In genomic region chr14:88535149-88535548, GRCh38 we compare ENCODE assay signal across 12 cellular contexts. TPM values are rescaled to one million over a fixed set of nuclear protein-coding genes. Genes with fewer than 3 reads are reported as not detected.
DNase-seq lines count a peak whose midpoint lies in the region; ATAC-seq and TF ChIP-seq lines count a peak whose summit lies in the region.
"Had no signal": no experiment of that assay in that cellular context is flagged by ENCODE, and none has a peak within 500 bp of the region (broad histone marks: within the 10 kb centered on the region; RNA-seq: fewer than 3 reads in every experiment).

No MANE protein-coding gene starts in this region.

- peaks cover 33% of the 10 kb centered on the region for H3K36me3 Mint-ChIP-seq in neural progenitor cell

- H2AFZ ChIP-seq in neural progenitor cell (replicated peaks), result no peak overlapping the region

- H3K79me2 ChIP-seq in neural progenitor cell (ENCODE audit: low read depth), result peaks cover 22% of the 10 kb centered on the region

- H3K9ac ChIP-seq in neural progenitor cell, result no peak overlapping the region
- H3K9ac ChIP-seq: KMS-11 had no signal

- peaks cover 3% of the 10 kb centered on the region for H3K27me3 Mint-ChIP-seq in neural progenitor cell (ENCODE audit: insufficient read depth, low read depth)

- H3K27me3 ChIP-seq in cardiac muscle cell (no peaks in the 10 kb centered on the region), neural progenitor cell (no peaks in the 10 kb centered on the region)
- H3K27me3 ChIP-seq: vagina had no signal

- no peak overlapping the region for H3K4me3 Mint-ChIP-seq in neural progenitor cell

- no peaks in the 10 kb centered on the region for H3K36me3 ChIP-seq in cardiac muscle cell
- peaks cover 7% of the 10 kb centered on the region for H3K36me3 ChIP-seq in neural progenitor cell

- H3K4me3 ChIP-seq in cardiac muscle cell (no peak overlapping the region), neural progenitor cell (no peak overlapping the region)
- H3K4me3 ChIP-seq: vagina had no signal

- no peaks in the 10 kb centered on the region for H3K4me1 Mint-ChIP-seq in neural progenitor cell

- H3K4me1 ChIP-seq in cardiac muscle cell (ENCODE audit: low read depth), result peaks cover 24% of the 10 kb centered on the region
- no peaks in the 10 kb centered on the region for H3K4me1 ChIP-seq in neural progenitor cell
- H3K4me1 ChIP-seq: vagina had no signal

- no peaks in the 10 kb centered on the region for H3F3A ChIP-seq in neural progenitor cell (ENCODE audit: low read depth)

- H3K4me2 ChIP-seq in neural progenitor cell, result no peak overlapping the region
- H3K4me2 ChIP-seq: KMS-11 had no signal

- DNase-seq in ELF-1 (ENCODE audit: low read depth, low spot score), result peak; percentile 13
- peak; percentile 31 for DNase-seq in HT-29 (ENCODE audit: low spot score)
- peak in 1 of 2 donors; percentile 48 for DNase-seq in cardiac muscle cell (ENCODE audit: low read depth in 1 of 2, low spot score in 1 of 2)
- DNase-seq in neural progenitor cell (ENCODE audit: low spot score), result peak; percentile 46
- DNase-seq in LoVo (ENCODE audit: low spot score), result no peak
- no peak for DNase-seq in NCI-H187 treated with DMSO at 0.1 percent for 48 hours (lab: John Stamatoyannopoulos, UW)
- DNase-seq: cortex of kidney; NK-92 treated with Interleukin-12 subunit alpha and Interleukin-12 subunit beta, amount 100 ng/mL, for 24 hours had no signal

- TF ChIP-seq CTCF in cardiac muscle cell (IDR thresholded peaks at IDR 0.05; ENCODE audit: low read depth, low read length), result no peak
- TF ChIP-seq CTCF in neural progenitor cell (IDR thresholded peaks at IDR 0.05), result peak; percentile 27

- H3K9me3 Mint-ChIP-seq in neural progenitor cell, result peaks cover 11% of the 10 kb centered on the region

- H4K20me1 ChIP-seq in neural progenitor cell (ENCODE audit: low read depth), result peaks cover 2% of the 10 kb centered on the region

- ATAC-seq in HG03521 (IDR thresholded peaks at IDR 0.05; ENCODE audit: unreplicated experiment), result no peak
- no peak for ATAC-seq in GM18858 (IDR thresholded peaks at IDR 0.05; ENCODE audit: unreplicated experiment)

- no peaks in the 10 kb centered on the region for H3K9me3 ChIP-seq in cardiac muscle cell (ENCODE audit: low read depth)
- H3K9me3 ChIP-seq in neural progenitor cell (ENCODE audit: low read depth), result no peaks in the 10 kb centered on the region
- H3K9me3 ChIP-seq: vagina had no signal

- no peak overlapping the region for H3K27ac Mint-ChIP-seq in neural progenitor cell

- H3K27ac ChIP-seq in cardiac muscle cell, result peak overlapping the region; percentile 64
- no peak overlapping the region for H3K27ac ChIP-seq in neural progenitor cell
- H3K27ac ChIP-seq: KMS-11, vagina had no signal

RNA-seq across cellular contexts. Expression of gene PTPN21, which starts 19.7 kb away (rescaled TPM):
- 2.1 and 3.3 TPM in 2 replicates for total RNA-seq in HT-29 (2014; rRNA removed; shearing (Covaris generic))
- 14.7 and 16.7 TPM in 2 replicates for total RNA-seq in cardiac muscle cell
- 12.0 and 12.2 TPM in 2 replicates for polyA plus RNA-seq in cardiac muscle cell
- 10.1 and 11.7 TPM in 2 replicates for total RNA-seq in neural progenitor cell (ENCODE audit: low replicate concordance)

RNA-seq across cellular contexts. Expression of gene ZC3H14, which starts 27.7 kb away (rescaled TPM):
- total RNA-seq in HT-29 (2014; rRNA removed; shearing (Covaris generic)), result 17.3 and 18.2 TPM in 2 replicates
- total RNA-seq in cardiac muscle cell, result 76.1 and 87.4 TPM in 2 replicates
- 71.3 and 75.0 TPM in 2 replicates for polyA plus RNA-seq in cardiac muscle cell
- 116 and 140 TPM in 2 replicates for total RNA-seq in neural progenitor cell (ENCODE audit: low replicate concordance)

Comparison
In these comparisons a context has a peak if more than half of its experiments do, and no peak if none do; other contexts are left out.
1. DNase-seq: peak in ELF-1 (single experiment), HT-29 (single experiment) and neural progenitor cell (single experiment); none in LoVo (single experiment) and NCI-H187 treated with DMSO at 0.1 percent for 48 hours (single experiment).